Comparison of ENCODE assay signal across 8 cellular contexts in the genomic region with DNA sequence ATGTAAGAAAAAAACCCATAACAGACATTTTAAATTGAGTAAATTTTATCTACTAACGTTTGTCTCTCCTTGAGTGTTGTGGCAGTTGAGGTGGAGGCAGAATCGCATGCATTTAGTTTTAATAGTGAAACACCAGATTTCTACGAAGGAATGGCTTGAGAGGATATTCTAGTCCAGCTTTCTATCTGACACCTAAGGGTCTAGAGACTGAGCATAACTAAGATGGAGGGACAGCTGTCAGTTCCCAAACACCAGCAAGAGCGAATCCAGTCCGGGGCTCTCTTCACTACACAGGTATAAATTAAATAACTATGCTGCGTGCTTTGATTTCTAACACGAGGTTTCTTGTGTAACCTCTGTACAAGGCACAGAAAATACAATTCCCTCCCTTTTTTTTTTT. TPM values are rescaled to one million over a fixed set of nuclear protein-coding genes. Genes with fewer than 3 reads are reported as not detected.
DNase-seq lines count a peak whose midpoint lies in the region; ATAC-seq, FAIRE-seq and TF ChIP-seq lines count a peak whose summit lies in the region.

No MANE protein-coding gene starts in this region.

- no peaks in the 10 kb centered on the region for H3K27me3 Mint-ChIP-seq in IgD-negative memory B cell
- H3K27me3 Mint-ChIP-seq in naive thymus-derived CD8-positive, alpha-beta T cell: no peaks in the 10 kb centered on the region

- H3K9me3 Mint-ChIP-seq in IgD-negative memory B cell: no peaks in the 10 kb centered on the region
- no peaks in the 10 kb centered on the region for H3K9me3 Mint-ChIP-seq in naive thymus-derived CD8-positive, alpha-beta T cell

- H3K4me3 ChIP-seq in brain microvascular endothelial cell (ENCODE audit: low read depth, low read length): peak overlapping the region; percentile 95

- H3K27ac Mint-ChIP-seq in IgD-negative memory B cell: peak overlapping the region in 2 of 3 donors; percentile 67 to 94
- H3K27ac Mint-ChIP-seq in naive thymus-derived CD8-positive, alpha-beta T cell: peak overlapping the region in 9 of 10 donors; percentile 29 to 100 (median 98)

- TF ChIP-seq POLR2A in GM12892 (IDR thresholded peaks at IDR 0.05; ENCODE audit: low read depth, low read length): no peak

- H3K36me3 Mint-ChIP-seq in IgD-negative memory B cell: no peaks in the 10 kb centered on the region
- H3K36me3 Mint-ChIP-seq in naive thymus-derived CD8-positive, alpha-beta T cell: peaks cover 0 to 19% (median 0%) of the 10 kb centered on the region in 3 donors

- no peak for FAIRE-seq in GM12892 (lab: Jason Lieb, UNC)

- H3K4me3 Mint-ChIP-seq in IgD-negative memory B cell: peak overlapping the region; percentile 93 to 98 (median 96)
- H3K4me3 Mint-ChIP-seq in naive thymus-derived CD8-positive, alpha-beta T cell: peak overlapping the region; percentile 90 to 100 (median 98)

- no peaks in the 10 kb centered on the region for H3K36me3 ChIP-seq in brain microvascular endothelial cell (replicated peaks)

- TF ChIP-seq CTCF in C4-2B (conservative IDR thresholded peaks at IDR 0.05) (no peak), brain microvascular endothelial cell (IDR thresholded peaks at IDR 0.05; ENCODE audit: low read depth, low read length, missing control alignments) (no peak)

- H3K27ac ChIP-seq in C4-2B (peak overlapping the region; percentile 13), brain microvascular endothelial cell (no peak overlapping the region)

- H3K4me1 Mint-ChIP-seq in IgD-negative memory B cell: peaks cover 28 to 47% (median 43%) of the 10 kb centered on the region in 3 donors
- peaks cover 43 to 82% (median 69%) of the 10 kb centered on the region in 4 donors for H3K4me1 Mint-ChIP-seq in naive thymus-derived CD8-positive, alpha-beta T cell

- ATAC-seq in naive thymus-derived CD8-positive, alpha-beta T cell: no peak
- no peak for ATAC-seq in HG02973 (IDR thresholded peaks at IDR 0.05; ENCODE audit: unreplicated experiment)

- in situ Hi-C loops in brain microvascular endothelial cell (cut with HindIII; ENCODE audit: low pct_ligation_motif_present, low sequenced_read_pairs): no loop called here

- no peaks in the 10 kb centered on the region for H3K27me3 ChIP-seq in brain microvascular endothelial cell (replicated peaks)

- no peak for DNase-seq in brain microvascular endothelial cell
- no peak for DNase-seq in naive thymus-derived CD8-positive, alpha-beta T cell
- DNase-seq in 8988T: no peak
- no peak for DNase-seq in GM12892 (ENCODE audit: insufficient read length)
- no peak for DNase-seq in NCI-H1092 treated with DMSO at 0.1 percent for 48 hours (lab: John Stamatoyannopoulos, UW)

- POLR2A ChIA-PET in naive thymus-derived CD8-positive, alpha-beta T cell (lab: Charles Lee): interaction anchor here (4.8 kb wide), 1 partner anchor 62 kb away, joined by 30 read pairs; a partner anchor contains a TSS

RNA-seq across cellular contexts. Expression of a gene that starts 1.4 kb away (rescaled TPM):
- 15.6 TPM for polyA plus RNA-seq in IgD-negative memory B cell
- total RNA-seq in naive thymus-derived CD8-positive, alpha-beta T cell: 10 to 100 TPM; 41.4 to 43.6 TPM
- polyA plus RNA-seq in naive thymus-derived CD8-positive, alpha-beta T cell: 10 to 100 TPM; 17.9 to 19.7 (median 18.1) TPM
- polyA plus RNA-seq in GM12892 (2012; ENCODE audit: missing spikeins): 26.0 TPM

RNA-seq across cellular contexts. Expression of a gene that starts 1.9 kb away (rescaled TPM):
- 5.9 TPM for polyA plus RNA-seq in IgD-negative memory B cell
- 10 to 100 TPM; 24.0 to 26.5 TPM for total RNA-seq in naive thymus-derived CD8-positive, alpha-beta T cell
- polyA plus RNA-seq in naive thymus-derived CD8-positive, alpha-beta T cell: 1 to 10 TPM; 7.0 to 8.9 (median 7.3) TPM
- polyA plus RNA-seq in GM12892 (2012; ENCODE audit: missing spikeins): 10.1 TPM
